ENCODE assay signal across 7 cellular contexts in the genomic region with DNA sequence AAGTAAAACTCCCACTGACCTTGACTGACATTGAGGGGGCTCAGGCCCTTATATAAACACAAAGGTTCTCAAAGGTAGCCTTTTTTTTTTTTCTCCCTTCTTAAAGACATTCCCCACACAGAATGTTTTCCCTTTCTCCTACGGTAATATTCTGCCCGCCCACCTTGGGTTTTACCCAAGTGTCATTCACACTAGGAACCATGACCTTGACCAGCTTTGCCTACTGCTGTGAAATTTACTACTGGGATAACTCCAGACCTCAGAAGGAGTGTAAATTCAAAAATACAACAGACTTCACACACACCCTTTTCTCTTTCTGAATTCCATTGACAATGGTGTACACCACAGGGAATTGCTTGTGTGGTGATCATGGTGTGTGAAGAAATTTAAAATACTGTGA.
"Had no signal": no experiment of that assay in that cellular context is flagged by ENCODE, and none has a peak within 500 bp of the region (broad histone marks: within the 10 kb centered on the region; RNA-seq: fewer than 3 reads in every experiment).

No MANE protein-coding gene starts in this region.

- ATAC-seq: GM23338 had no signal

- DNase-seq: H9, HCEC 1CT, KBM-7 had no signal

- FAIRE-seq: H1, H54, HTR-8/SVneo had no signal

- H3K4me3 ChIP-seq: GM23338 had no signal
